8 cellular contexts compared by ENCODE assay signal in the genomic region with DNA sequence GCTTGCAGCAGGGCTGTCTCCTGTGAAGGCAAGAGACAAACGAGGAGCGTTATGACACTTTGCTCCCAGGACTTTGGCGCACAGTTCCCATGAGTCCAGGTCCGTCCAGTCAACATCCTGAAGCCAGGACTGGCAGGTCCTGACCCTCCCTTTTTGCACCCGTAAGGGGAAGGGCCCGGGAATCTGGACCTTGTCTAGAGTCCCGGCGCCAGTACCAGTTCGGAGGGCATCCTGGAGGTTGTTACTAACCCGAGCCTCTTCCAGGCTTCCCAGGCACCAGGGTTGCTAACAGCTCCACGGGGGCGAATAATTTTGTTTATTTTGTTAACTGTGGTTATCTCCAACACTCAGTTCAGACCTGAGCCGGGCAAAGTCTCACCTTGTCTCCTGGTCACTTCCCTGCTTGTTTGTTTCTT.
A peak's percentile ranks its signal among the peaks of the same experiment; 100 is the strongest.
DNase-seq lines count a peak whose midpoint lies in the region; ATAC-seq and TF ChIP-seq lines count a peak whose summit lies in the region.

No MANE protein-coding gene starts in this region.

- H3K27me3 ChIP-seq in iPS-15b (ENCODE audit: control insufficient read depth, insufficient read depth, low read length): peaks cover 2% of the 10 kb centered on the region

- peak overlapping the region; percentile 74 for H3K9ac ChIP-seq in iPS-15b (ENCODE audit: low read depth, low read length)

- no peak for ATAC-seq in GM21423 (IDR thresholded peaks at IDR 0.05; ENCODE audit: unreplicated experiment)

- peak overlapping the region; percentile 52 for H3K27ac ChIP-seq in 22Rv1
- peak overlapping the region; percentile 4; the same call in 1 of the 2 replicates for H3K27ac ChIP-seq in HEK293 (ENCODE audit: extremely low read depth, low read depth, low read length)
- H3K27ac ChIP-seq in angular gyrus (ENCODE audit: low read depth, low read length): peak overlapping the region; percentile 93

- H3K4me1 ChIP-seq in HEK293 (ENCODE audit: control insufficient read depth, insufficient read depth, low read length) (no peaks in the 10 kb centered on the region), iPS-15b (ENCODE audit: control insufficient read depth, insufficient read depth, low read length) (no peaks in the 10 kb centered on the region)

- DNase-seq in skeletal muscle cell (ENCODE audit: low read depth): no peak
- DNase-seq in effector CD8-positive, alpha-beta T cell (lab: John Stamatoyannopoulos, UW): no peak
- DNase-seq in cerebellar nuclear complex (lab: John Stamatoyannopoulos, UW): no peak

- H3K9me3 ChIP-seq in HEK293 (ENCODE audit: control insufficient read depth, insufficient read depth, low read depth, low read length) (no peaks in the 10 kb centered on the region), iPS-15b (ENCODE audit: control insufficient read depth, insufficient read depth, low read length) (no peaks in the 10 kb centered on the region)

- H3K4me3 ChIP-seq in HEK293 (ENCODE audit: low read depth, low read length) (peak overlapping the region; percentile 46), iPS-15b (ENCODE audit: low read depth, low read length) (peak overlapping the region; percentile 79), skeletal muscle cell (ENCODE audit: low read depth, low read length) (peak overlapping the region; percentile 92)

- CTCF ChIA-PET in HEK293 (lab: Yijun Ruan, JAX): interaction anchor here (0.6 to 2.2 kb wide), 31 partner anchors 9 to 1383 kb away, joined by 3 to 30 read pairs (median 5); a partner anchor contains a TSS

- TF ChIP-seq CTCF in 22Rv1 (IDR thresholded peaks at IDR 0.05): no peak
- TF ChIP-seq CTCF in HEK293 (tag by site-specific recombination; IDR thresholded peaks at IDR 0.05): no peak

- POLR2A ChIA-PET in HEK293 (lab: Yijun Ruan, JAX): interaction anchor here (0.7 to 1.6 kb wide), 16 partner anchors 10 to 190 kb away, joined by 3 to 31 read pairs (median 4); a partner anchor contains a TSS

- peaks cover 0 to 13% of the 10 kb centered on the region in 2 experiments; a peak in 1 of 3 replicates for H3K36me3 ChIP-seq in HEK293 (ENCODE audit: control insufficient read depth in 2 of 2, insufficient read depth in 1 of 2, low read length in 2 of 2)
- no peaks in the 10 kb centered on the region for H3K36me3 ChIP-seq in iPS-15b (ENCODE audit: control insufficient read depth, insufficient read depth, low read length)

TF ChIP-seq in HEK293, 187 proteins besides CTCF, POLR2A, EP300 and RAD21:
- TF ChIP-seq ZNF473 (tag by site-specific recombination; IDR thresholded peaks at IDR 0.05): no peak
- TF ChIP-seq ZNF335 (tag by site-specific recombination; conservative IDR thresholded peaks at IDR 0.05): peak; percentile 20
- no peak for TF ChIP-seq ZFP69B (tag by site-specific recombination; IDR thresholded peaks at IDR 0.05)
- TF ChIP-seq ZBTB20 (tag by site-specific recombination; IDR thresholded peaks at IDR 0.05): peak; percentile 86

Comparison
In these comparisons a context has a peak if more than half of its experiments do, and no peak if none do; other contexts are left out.
1. H3K27ac ChIP-seq: peak in every context shown above with its lines; median percentile 93 in angular gyrus; 52 in 22Rv1; 4 in HEK293.